ENCODE assay signal across 8 cellular contexts in the genomic region with DNA sequence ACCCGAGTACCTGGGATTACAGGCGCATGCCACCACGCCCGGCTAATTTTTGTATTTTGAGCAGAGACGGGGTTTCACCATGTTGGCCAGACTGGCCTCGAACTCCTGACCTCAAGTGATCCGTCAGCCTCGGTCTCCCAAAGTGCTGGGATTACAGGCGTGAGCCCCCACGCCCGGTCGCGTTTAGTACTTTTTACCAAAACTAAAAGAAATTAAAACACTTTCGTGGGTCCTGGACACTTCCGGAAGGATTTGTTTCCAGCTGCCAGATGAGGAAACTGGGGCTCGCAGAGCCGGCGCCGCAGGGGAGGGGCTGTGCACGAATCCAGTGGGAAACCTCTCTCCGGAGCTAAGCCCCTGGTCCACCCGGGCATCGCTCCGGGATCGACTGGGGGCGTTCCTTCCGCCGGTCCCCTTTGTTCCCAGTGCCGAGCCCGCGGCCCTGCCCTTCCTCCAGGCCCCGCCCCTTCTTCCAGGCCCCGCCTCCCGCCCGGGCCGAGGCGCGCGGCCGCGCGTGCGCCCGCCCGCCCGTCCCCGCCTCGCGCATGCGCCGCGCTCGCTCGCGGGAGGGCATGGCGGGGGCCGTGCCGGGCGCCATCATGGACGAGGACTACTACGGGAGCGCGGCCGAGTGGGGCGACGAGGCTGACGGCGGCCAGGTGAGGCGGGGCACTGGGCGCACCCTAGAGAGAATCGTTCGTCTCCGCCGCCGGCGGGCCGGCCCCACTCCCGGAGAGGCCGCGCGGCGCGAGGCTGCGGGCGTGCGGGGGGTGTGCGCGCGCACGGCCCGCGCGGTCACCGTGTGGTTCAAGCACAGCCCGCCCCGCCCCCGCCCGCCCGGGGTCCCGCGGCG. TPM values are rescaled to one million over a fixed set of nuclear protein-coding genes. Genes with fewer than 3 reads are reported as not detected.
DNase-seq lines count a peak whose midpoint lies in the region; ATAC-seq and TF ChIP-seq lines count a peak whose summit lies in the region.

A gene with protein sequence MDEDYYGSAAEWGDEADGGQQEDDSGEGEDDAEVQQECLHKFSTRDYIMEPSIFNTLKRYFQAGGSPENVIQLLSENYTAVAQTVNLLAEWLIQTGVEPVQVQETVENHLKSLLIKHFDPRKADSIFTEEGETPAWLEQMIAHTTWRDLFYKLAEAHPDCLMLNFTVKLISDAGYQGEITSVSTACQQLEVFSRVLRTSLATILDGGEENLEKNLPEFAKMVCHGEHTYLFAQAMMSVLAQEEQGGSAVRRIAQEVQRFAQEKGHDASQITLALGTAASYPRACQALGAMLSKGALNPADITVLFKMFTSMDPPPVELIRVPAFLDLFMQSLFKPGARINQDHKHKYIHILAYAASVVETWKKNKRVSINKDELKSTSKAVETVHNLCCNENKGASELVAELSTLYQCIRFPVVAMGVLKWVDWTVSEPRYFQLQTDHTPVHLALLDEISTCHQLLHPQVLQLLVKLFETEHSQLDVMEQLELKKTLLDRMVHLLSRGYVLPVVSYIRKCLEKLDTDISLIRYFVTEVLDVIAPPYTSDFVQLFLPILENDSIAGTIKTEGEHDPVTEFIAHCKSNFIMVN (plus strand): TSS at position 546 of the 853 bp plus-strand sequence. CDS start 54 bp downstream, at position 600.

- peaks cover 8% of the 10 kb centered on the region; the same call in 1 of the 2 replicates for H4K20me1 ChIP-seq in OCI-LY7 (ENCODE audit: insufficient read depth, low read length)

- H3K4me1 Mint-ChIP-seq in Caco-2 (ENCODE audit: low read depth, unreplicated experiment): peaks cover 21% of the 10 kb centered on the region

- H3K36me3 ChIP-seq in Caco-2 (ENCODE audit: control insufficient read depth, insufficient read depth, low read length) (no peaks in the 10 kb centered on the region), HUES6 (ENCODE audit: control insufficient read depth, insufficient read depth, low read length) (peaks cover 4% of the 10 kb centered on the region; the same call in 1 of the 2 replicates), OCI-LY7 (ENCODE audit: insufficient read depth, low read length) (peaks cover 22% of the 10 kb centered on the region)

- peak; percentile 72 for ATAC-seq in GM21390 (IDR thresholded peaks at IDR 0.05; ENCODE audit: unreplicated experiment)

- no peaks in the 10 kb centered on the region for H3K27me3 Mint-ChIP-seq in Caco-2 (ENCODE audit: insufficient read depth, unreplicated experiment)

- H3K4me2 ChIP-seq in OCI-LY7 (ENCODE audit: low read length): peak within 1 kb of the TSS; percentile 83

- H3K27ac ChIP-seq in HUES6 (ENCODE audit: low read depth, low read length): no peak within 1 kb of the TSS
- peak within 1 kb of the TSS; percentile 54 for H3K27ac ChIP-seq in OCI-LY7 (ENCODE audit: low read depth, low read length, poor library complexity, severe bottlenecking)

- peak within 1 kb of the TSS; percentile 51 for H3K27ac Mint-ChIP-seq in Caco-2 (ENCODE audit: unreplicated experiment)

- TF ChIP-seq CTCF in Caco-2 (IDR thresholded peaks at IDR 0.05; ENCODE audit: insufficient read depth in 1 of 2, low read depth in 1 of 2, low read length in 1 of 2, severe bottlenecking in 1 of 2, unreplicated experiment in 1 of 2): no peak
- no peak for TF ChIP-seq CTCF in OCI-LY7 (conservative IDR thresholded peaks at IDR 0.05; ENCODE audit: low read length)
- no peak for TF ChIP-seq CTCF in epithelial cell of proximal tubule (conservative IDR thresholded peaks at IDR 0.05; ENCODE audit: low read depth, low read length)

- intact Hi-C loops in Caco-2 (cut with micrococcal nuclease; ENCODE audit: unreplicated experiment): loop anchor here (1.0 to 2.0 kb wide), 3 partner anchors 51 to 88 kb away; a partner anchor contains a TSS
- intact Hi-C loops in OCI-LY7 (cut with micrococcal nuclease; ENCODE audit: unreplicated experiment): loop anchor here (1.0 to 5.0 kb wide), 5 partner anchors 24 to 109 kb away; a partner anchor contains a TSS

- H3K4me3 Mint-ChIP-seq in Caco-2 (ENCODE audit: unreplicated experiment): peak within 1 kb of the TSS; percentile 76

- peak within 1 kb of the TSS; percentile 57 for H3K4me3 ChIP-seq in Caco-2 (ENCODE audit: low read depth, low read length)
- peak within 1 kb of the TSS; percentile 74 for H3K4me3 ChIP-seq in HUES6 (ENCODE audit: low read depth, low read length)
- H3K4me3 ChIP-seq in OCI-LY7 (ENCODE audit: low read depth, low read length, poor library complexity, severe bottlenecking): peak within 1 kb of the TSS; percentile 96
- H3K4me3 ChIP-seq in epithelial cell of proximal tubule (ENCODE audit: low read depth, low read length): peak within 1 kb of the TSS; percentile 87

- POLR2A ChIA-PET in Caco-2 (lab: Charles Lee): interaction anchor here (0.5 to 2.0 kb wide), 9 partner anchors 9 to 330 kb away, joined by 3 to 21 read pairs (median 3); a partner anchor contains a TSS
- POLR2A ChIA-PET in OCI-LY7 (lab: Charles Lee): interaction anchor here (0.5 to 4.1 kb wide), 7 partner anchors 11 to 525 kb away, joined by 3 to 13 read pairs (median 4); no protein-coding TSS in a partner anchor

- H3K4me1 ChIP-seq in Caco-2 (peaks cover 12% of the 10 kb centered on the region), HUES6 (ENCODE audit: control insufficient read depth, insufficient read depth, low read length) (peaks cover 26% of the 10 kb centered on the region), OCI-LY7 (ENCODE audit: insufficient read depth, low read length, poor library complexity, severe bottlenecking) (peaks cover 54% of the 10 kb centered on the region)

- peak; percentile 98 to 100 for DNase-seq in Caco-2
- peak; percentile 91 for DNase-seq in OCI-LY7 (ENCODE audit: low spot score)
- DNase-seq in activated T-cell treated with anti-CD3 and anti-CD28 coated beads for 4 hours: peak; percentile 88
- no peak for DNase-seq in epithelial cell of proximal tubule (ENCODE audit: low read depth)
- peak; percentile 86 for DNase-seq in mucosa of gallbladder (ENCODE audit: low spot score)
- peak; percentile 82 for DNase-seq in stimulated activated CD8-positive, alpha-beta memory T cell treated with anti-CD3 and anti-CD28 coated beads, Interleukin-4, amount 100 ng/mL, for 24 hours (ENCODE audit: low read depth)

- H3K9ac ChIP-seq in HUES6 (ENCODE audit: low read length): peak within 1 kb of the TSS; percentile 95

- H3K9me3 ChIP-seq in Caco-2 (no peaks in the 10 kb centered on the region), HUES6 (ENCODE audit: control insufficient read depth, insufficient read depth, low read depth, low read length) (no peaks in the 10 kb centered on the region), OCI-LY7 (ENCODE audit: low read length) (peaks cover 7% of the 10 kb centered on the region; the same call in 1 of the 2 replicates)

- no peaks in the 10 kb centered on the region for H3K9me3 Mint-ChIP-seq in Caco-2 (ENCODE audit: unreplicated experiment)

- peaks cover 30% of the 10 kb centered on the region for H3K36me3 Mint-ChIP-seq in Caco-2 (ENCODE audit: insufficient read depth, unreplicated experiment)

- H3K79me2 ChIP-seq in OCI-LY7 (ENCODE audit: insufficient read depth, low read depth, low read length): peaks cover 44% of the 10 kb centered on the region

- CTCF ChIA-PET in Caco-2 (lab: Charles Lee): interaction anchor here (0.6 to 1.6 kb wide), 4 partner anchors 9 to 110 kb away, joined by 3 to 7 read pairs (median 6); a partner anchor contains a TSS
- CTCF ChIA-PET in OCI-LY7 (lab: Charles Lee; ENCODE audit: unreplicated experiment): no interaction called here

- no peaks in the 10 kb centered on the region for H3K27me3 ChIP-seq in Caco-2 (replicated peaks; ENCODE audit: control insufficient read depth, insufficient read depth, low read length)
- no peaks in the 10 kb centered on the region for H3K27me3 ChIP-seq in HUES6 (ENCODE audit: control insufficient read depth, insufficient read depth, low read length)

- peak within 1 kb of the TSS; percentile 89 for H2AFZ ChIP-seq in OCI-LY7 (ENCODE audit: low read length)

- no peaks in the 10 kb centered on the region for H3K9me2 ChIP-seq in OCI-LY7 (ENCODE audit: insufficient read depth, low read length)

- BruUV-seq in Caco-2 (replicated peaks; lab: Mats Ljungman, UMichigan) (TSS peak; percentile 86), OCI-LY7 (replicated peaks; lab: Mats Ljungman, UMichigan) (no TSS peak)

RNA-seq across cellular contexts. Expression of the gene that starts here (rescaled TPM):
- 230 TPM in 2 replicates for total RNA-seq in Caco-2 (2022)
- 83.4 and 90.7 TPM in 2 replicates for total RNA-seq in OCI-LY7 (2014; rRNA removed; shearing (Covaris generic))
- 143 and 155 TPM in 2 replicates for total RNA-seq in OCI-LY7 (2022)
- total RNA-seq in epithelial cell of proximal tubule: 52.4 and 83.1 TPM in 2 replicates
- 55.2 TPM for total RNA-seq in mucosa of gallbladder
